In genomic region chr11:117430293-117430955, GRCh38 we compare ENCODE assay signal across 21 cellular contexts.
"Had no signal": no experiment of that assay in that cellular context is flagged by ENCODE, and none has a peak within 500 bp of the region (broad histone marks: within the 10 kb centered on the region; RNA-seq: fewer than 3 reads in every experiment).

No MANE protein-coding gene starts in this region.

- H3K36me3 ChIP-seq: brain microvascular endothelial cell, prostate gland, right atrium auricular region, SJSA1 had no signal

- H3K4me2 ChIP-seq: hepatocyte had no signal

- H3K4me1 ChIP-seq: prostate gland, SJSA1, testis had no signal

- H3K27me3 ChIP-seq: right atrium auricular region, SJSA1, testis, upper lobe of left lung had no signal

- DNase-seq: activated CD4-positive, alpha-beta T cell treated with anti-CD3 and anti-CD28 coated beads, Interleukin-2, amount 50 U/mL, for 4 hours; activated naive CD4-positive, alpha-beta T cell; activated T-cell treated with anti-CD3 and anti-CD28 coated beads for 4 hours; brain microvascular endothelial cell; cerebellar nuclear complex; effector memory CD8-positive, alpha-beta T cell; foreskin fibroblast; stimulated activated CD4-positive, alpha-beta T cell treated with anti-CD3 and anti-CD28 coated beads, Interleukin-15, amount 100 ng/mL, for 24 hours; stimulated activated CD4-positive, alpha-beta T cell treated with anti-CD3 and anti-CD28 coated beads, Interleukin-2, amount 100 ng/mL, for 48 hours; stimulated activated naive CD8-positive, alpha-beta T cell treated with anti-CD3 and anti-CD28 coated beads, Interleukin-15, amount 100 ng/mL, for 72 hours; testis had no signal

- H3K9me3 ChIP-seq: prostate gland, right atrium auricular region, SJSA1, testis, upper lobe of left lung had no signal

- H3K27ac Mint-ChIP-seq: dendritic cell treated with granulocyte-macrophage colony-stimulating factor and Interleukin-4, amounts not matched to agents 40 ng/mL and 50 ng/mL, for 4 days; effector memory CD8-positive, alpha-beta T cell; mesothelial cell of epicardium; nephron progenitor cell; stimulated activated naive CD8-positive, alpha-beta T cell treated with anti-CD3 and anti-CD28 coated beads, Interleukin-15, amount 100 ng/mL, for 72 hours had no signal

- H2AFZ ChIP-seq: hepatocyte had no signal

- H3K4me3 ChIP-seq: hepatocyte, lung, prostate gland, right atrium auricular region, SJSA1, skin epidermis, testis, upper lobe of left lung had no signal

- H3K9me3 Mint-ChIP-seq: dendritic cell treated with granulocyte-macrophage colony-stimulating factor and Interleukin-4, amounts not matched to agents 40 ng/mL and 50 ng/mL, for 4 days; effector memory CD8-positive, alpha-beta T cell; mesothelial cell of epicardium; nephron progenitor cell; stimulated activated naive CD8-positive, alpha-beta T cell treated with anti-CD3 and anti-CD28 coated beads, Interleukin-15, amount 100 ng/mL, for 72 hours had no signal

- H3K36me3 Mint-ChIP-seq: mesothelial cell of epicardium had no signal

- H3K27ac ChIP-seq: brain microvascular endothelial cell, hepatocyte, prostate gland, right atrium auricular region, SJSA1, skin epidermis, testis, upper lobe of left lung had no signal

- H3K4me3 Mint-ChIP-seq: dendritic cell treated with granulocyte-macrophage colony-stimulating factor and Interleukin-4, amounts not matched to agents 40 ng/mL and 50 ng/mL, for 4 days; effector memory CD8-positive, alpha-beta T cell; mesothelial cell of epicardium; nephron progenitor cell; stimulated activated naive CD8-positive, alpha-beta T cell treated with anti-CD3 and anti-CD28 coated beads, Interleukin-15, amount 100 ng/mL, for 72 hours had no signal

- ATAC-seq: effector memory CD8-positive, alpha-beta T cell; stimulated activated naive CD8-positive, alpha-beta T cell treated with anti-CD3 and anti-CD28 coated beads, Interleukin-15, amount 100 ng/mL, for 72 hours had no signal
